In genomic region chrX:1681439-1681838, GRCh38 we compare ENCODE assay signal across 29 cellular contexts.
A peak's percentile ranks its signal among the peaks of the same experiment; 100 is the strongest.
DNase-seq lines count a peak whose midpoint lies in the region; ATAC-seq, FAIRE-seq and TF ChIP-seq lines count a peak whose summit lies in the region.
"Had no signal": no experiment of that assay in that cellular context is flagged by ENCODE, and none has a peak within 500 bp of the region (broad histone marks: within the 10 kb centered on the region; RNA-seq: fewer than 3 reads in every experiment).

No MANE protein-coding gene starts in this region.

- H3K27ac Mint-ChIP-seq in T-helper 1 cell treated with Interleukin-12 subunit alpha and Interleukin-12 subunit beta and Interleukin-4 antibody, amounts not matched to agents 30 μg/mL and 1 μg/mL, for 36 hours, result peak overlapping the region; percentile 67
- peak overlapping the region; percentile 84 for H3K27ac Mint-ChIP-seq in stimulated activated naive CD8-positive, alpha-beta T cell treated with anti-CD3 and anti-CD28 coated beads, Interleukin-15, Interleukin-2, amounts not matched to agents 100 ng/mL and 50 ng/mL, for 24 hours
- peak overlapping the region; percentile 92 to 96 for H3K27ac Mint-ChIP-seq in effector memory CD8-positive, alpha-beta T cell
- H3K27ac Mint-ChIP-seq: mesothelial cell of epicardium had no signal

- no peak for DNase-seq in T-helper 1 cell
- no peak for DNase-seq in stimulated activated naive CD8-positive, alpha-beta T cell treated with anti-CD3 and anti-CD28 coated beads, Interleukin-15, Interleukin-2, amounts not matched to agents 100 U/mL and 50 U/mL, for 24 hours
- no peak for DNase-seq in effector memory CD8-positive, alpha-beta T cell
- no peak for DNase-seq in stomach
- DNase-seq in caudate nucleus (lab: John Stamatoyannopoulos, UW), result no peak
- no peak for DNase-seq in urothelium cell line (ENCODE audit: low spot score)
- DNase-seq: activated CD8-positive, alpha-beta memory T cell treated with anti-CD3 and anti-CD28 coated beads, Interleukin-2, amount 50 U/mL, for 4 hours; activated effector memory CD4-positive, alpha-beta T cell treated with Interleukin-2 at 50 U/mL for 16 hours; amniotic stem cell; brain microvascular endothelial cell; C1 segment of cervical spinal cord; Calu3; DMS79 treated with DMSO at 0.1 percent for 48 hours; GDM1; H9; NCI-H1417; NCI-H2081; NCI-H526 treated with DMSO at 0.1 percent for 48 hours; PC-3; sigmoid colon; stimulated activated CD4-positive, alpha-beta T cell treated with anti-CD3 and anti-CD28 coated beads, Interleukin-4, amount 100 ng/mL, for 24 hours; upper lobe of left lung had no signal

- ATAC-seq in stimulated activated naive CD8-positive, alpha-beta T cell treated with anti-CD3 and anti-CD28 coated beads, Interleukin-15, Interleukin-2, amounts not matched to agents 100 U/mL and 50 U/mL, for 24 hours, result no peak
- no peak for ATAC-seq in effector memory CD8-positive, alpha-beta T cell (replicated peaks)
- ATAC-seq: PC-3 had no signal

- H3K4me1 Mint-ChIP-seq in T-helper 1 cell treated with Interleukin-12 subunit alpha and Interleukin-12 subunit beta and Interleukin-4 antibody, amounts not matched to agents 30 μg/mL and 1 μg/mL, for 36 hours (ENCODE audit: low read depth), result peaks cover 24% of the 10 kb centered on the region
- H3K4me1 Mint-ChIP-seq in stimulated activated naive CD8-positive, alpha-beta T cell treated with anti-CD3 and anti-CD28 coated beads, Interleukin-15, Interleukin-2, amounts not matched to agents 100 ng/mL and 50 ng/mL, for 24 hours (ENCODE audit: low read depth), result peaks cover 31% of the 10 kb centered on the region
- peaks cover 17 to 35% of the 10 kb centered on the region in 2 donors for H3K4me1 Mint-ChIP-seq in effector memory CD8-positive, alpha-beta T cell (ENCODE audit: low read depth in 2 of 2)
- H3K4me1 Mint-ChIP-seq: mesothelial cell of epicardium had no signal

- FAIRE-seq in urothelium cell line (lab: Jason Lieb, UNC), result no peak
- FAIRE-seq: endothelial cell of umbilical vein, frontal cortex had no signal

- H3K9me3 ChIP-seq in stomach, result peaks cover 0 to 6% (median 0%) of the 10 kb centered on the region in 4 donors
- H3K9me3 ChIP-seq: sigmoid colon, upper lobe of left lung had no signal

- H3K36me3 ChIP-seq in stomach, result no peaks in the 10 kb centered on the region
- H3K36me3 ChIP-seq: brain microvascular endothelial cell, sigmoid colon, upper lobe of left lung had no signal

- no peak for TF ChIP-seq EP300 in stomach (IDR thresholded peaks at IDR 0.05)

- H3K4me1 ChIP-seq in stomach, result no peaks in the 10 kb centered on the region
- H3K4me1 ChIP-seq: sigmoid colon, upper lobe of left lung had no signal

- H3K4me3 ChIP-seq in stomach, result no peak overlapping the region
- H3K4me3 ChIP-seq: sigmoid colon, SK-N-MC, upper lobe of left lung had no signal

- no peak for TF ChIP-seq CTCF in stomach (IDR thresholded peaks at IDR 0.05)

- intact Hi-C loops in stomach (cut with DNase I; ENCODE audit: low total_unique reads), result no loop called here

- no peak overlapping the region for H3K27ac ChIP-seq in stomach
- no peak overlapping the region for H3K27ac ChIP-seq in caudate nucleus (ENCODE audit: low read depth, low read length)
- H3K27ac ChIP-seq: 22Rv1, brain microvascular endothelial cell, sigmoid colon, SK-N-MC, upper lobe of left lung had no signal

- peaks cover 20% of the 10 kb centered on the region for H3K9me3 Mint-ChIP-seq in T-helper 1 cell treated with Interleukin-12 subunit alpha and Interleukin-12 subunit beta and Interleukin-4 antibody, amounts not matched to agents 30 μg/mL and 1 μg/mL, for 36 hours
- peaks cover 30% of the 10 kb centered on the region for H3K9me3 Mint-ChIP-seq in stimulated activated naive CD8-positive, alpha-beta T cell treated with anti-CD3 and anti-CD28 coated beads, Interleukin-15, Interleukin-2, amounts not matched to agents 100 ng/mL and 50 ng/mL, for 24 hours
- H3K9me3 Mint-ChIP-seq in effector memory CD8-positive, alpha-beta T cell, result peaks cover 0 to 3% of the 10 kb centered on the region in 2 donors
- H3K9me3 Mint-ChIP-seq: mesothelial cell of epicardium had no signal

- peaks cover 20% of the 10 kb centered on the region for H3K36me3 Mint-ChIP-seq in T-helper 1 cell treated with Interleukin-12 subunit alpha and Interleukin-12 subunit beta and Interleukin-4 antibody, amounts not matched to agents 30 μg/mL and 1 μg/mL, for 36 hours (ENCODE audit: low read depth)
- H3K36me3 Mint-ChIP-seq in stimulated activated naive CD8-positive, alpha-beta T cell treated with anti-CD3 and anti-CD28 coated beads, Interleukin-15, Interleukin-2, amounts not matched to agents 100 ng/mL and 50 ng/mL, for 24 hours (ENCODE audit: low read depth), result peaks cover 15% of the 10 kb centered on the region
- peaks cover 22% of the 10 kb centered on the region for H3K36me3 Mint-ChIP-seq in effector memory CD8-positive, alpha-beta T cell (ENCODE audit: insufficient read depth)
- H3K36me3 Mint-ChIP-seq: mesothelial cell of epicardium had no signal

- H3K27me3 Mint-ChIP-seq in T-helper 1 cell treated with Interleukin-12 subunit alpha and Interleukin-12 subunit beta and Interleukin-4 antibody, amounts not matched to agents 30 μg/mL and 1 μg/mL, for 36 hours (ENCODE audit: low read depth), result no peaks in the 10 kb centered on the region
- H3K27me3 Mint-ChIP-seq in stimulated activated naive CD8-positive, alpha-beta T cell treated with anti-CD3 and anti-CD28 coated beads, Interleukin-15, Interleukin-2, amounts not matched to agents 100 ng/mL and 50 ng/mL, for 24 hours, result no peaks in the 10 kb centered on the region
- H3K27me3 Mint-ChIP-seq in effector memory CD8-positive, alpha-beta T cell, result no peaks in the 10 kb centered on the region

- no peaks in the 10 kb centered on the region for H3K27me3 ChIP-seq in stomach
- H3K27me3 ChIP-seq: brain microvascular endothelial cell, sigmoid colon, upper lobe of left lung had no signal

- no peak overlapping the region for H3K4me3 Mint-ChIP-seq in T-helper 1 cell treated with Interleukin-12 subunit alpha and Interleukin-12 subunit beta and Interleukin-4 antibody, amounts not matched to agents 30 μg/mL and 1 μg/mL, for 36 hours
- no peak overlapping the region for H3K4me3 Mint-ChIP-seq in stimulated activated naive CD8-positive, alpha-beta T cell treated with anti-CD3 and anti-CD28 coated beads, Interleukin-15, Interleukin-2, amounts not matched to agents 100 ng/mL and 50 ng/mL, for 24 hours
- H3K4me3 Mint-ChIP-seq in effector memory CD8-positive, alpha-beta T cell, result peak overlapping the region; percentile 53 to 69
- H3K4me3 Mint-ChIP-seq: H9, mesothelial cell of epicardium had no signal

- TF ChIP-seq POLR2A in stomach (IDR thresholded peaks at IDR 0.05), result no peak

Comparison
In these comparisons a context has a peak if more than half of its experiments do, and no peak if none do; other contexts are left out.
1. H3K4me3 Mint-ChIP-seq: peak in effector memory CD8-positive, alpha-beta T cell (2 of 2); none in T-helper 1 cell treated with Interleukin-12 subunit alpha and Interleukin-12 subunit beta and Interleukin-4 antibody, amounts not matched to agents 30 μg/mL and 1 μg/mL, for 36 hours (single experiment) and stimulated activated naive CD8-positive, alpha-beta T cell treated with anti-CD3 and anti-CD28 coated beads, Interleukin-15, Interleukin-2, amounts not matched to agents 100 ng/mL and 50 ng/mL, for 24 hours (single experiment).
2. Peak in every context shown above with its lines, with median percentiles within 50 percentile points of each other: H3K27ac Mint-ChIP-seq.